In genomic region chr1:228073870-228074545, GRCh38 we compare ENCODE assay signal across 9 cellular contexts. TPM values are rescaled to one million over a fixed set of nuclear protein-coding genes. Genes with fewer than 3 reads are reported as not detected.
DNase-seq lines count a peak whose midpoint lies in the region; ATAC-seq, FAIRE-seq and TF ChIP-seq lines count a peak whose summit lies in the region.
"Had no signal": no experiment of that assay in that cellular context is flagged by ENCODE, and none has a peak within 500 bp of the region (broad histone marks: within the 10 kb centered on the region; RNA-seq: fewer than 3 reads in every experiment).

No MANE protein-coding gene starts in this region.

- H3K27me3 ChIP-seq in bronchial epithelial cell (ENCODE audit: control insufficient read depth, insufficient read depth, low read length): no peaks in the 10 kb centered on the region

- POLR2A ChIA-PET in activated CD4-positive, alpha-beta T cell treated with anti-CD3 and anti-CD28 coated beads for 36 hours (lab: Charles Lee): no interaction called here

- no peak overlapping the region for H3K4me3 ChIP-seq in bronchial epithelial cell (ENCODE audit: low read depth, low read length)
- H3K4me3 ChIP-seq: thoracic aorta had no signal

- H3K9me3 Mint-ChIP-seq in activated CD4-positive, alpha-beta T cell treated with anti-CD3 and anti-CD28 coated beads for 36 hours (ENCODE audit: low read depth): no peaks in the 10 kb centered on the region

- intact Hi-C loops in posterior vena cava (cut with DNase I): no loop called here
- intact Hi-C loops in activated CD4-positive, alpha-beta T cell treated with anti-CD3 and anti-CD28 coated beads for 36 hours (cut with DNase I, micrococcal nuclease): loop anchor here in 1 of 2 experiments (1.0 kb wide), 1 partner anchor 70 kb away; no protein-coding TSS in a partner anchor

- DNase-seq in DMS53 (lab: John Stamatoyannopoulos, UW) (peak; percentile 59), DMS53 treated with DMSO at 0.1 percent for 48 hours (lab: John Stamatoyannopoulos, UW; ENCODE audit: unreplicated experiment) (no peak), NCI-H1436 treated with DMSO at 0.1 percent for 48 hours (lab: John Stamatoyannopoulos, UW) (peak; percentile 34), bronchial epithelial cell (ENCODE audit: low read depth) (no peak), posterior vena cava (ENCODE audit: low spot score) (peak; percentile 75)
- DNase-seq in activated CD4-positive, alpha-beta T cell treated with anti-CD3 and anti-CD28 coated beads for 36 hours: no peak

- no peak overlapping the region for H3K27ac Mint-ChIP-seq in activated CD4-positive, alpha-beta T cell treated with anti-CD3 and anti-CD28 coated beads for 36 hours

- no peak for ATAC-seq in activated CD4-positive, alpha-beta T cell treated with anti-CD3 and anti-CD28 coated beads for 36 hours
- ATAC-seq in HG02885 (IDR thresholded peaks at IDR 0.05; ENCODE audit: poor library complexity, unreplicated experiment) (no peak), GM21367 (IDR thresholded peaks at IDR 0.05; ENCODE audit: unreplicated experiment) (no peak)

- no peaks in the 10 kb centered on the region for H3K27me3 Mint-ChIP-seq in activated CD4-positive, alpha-beta T cell treated with anti-CD3 and anti-CD28 coated beads for 36 hours

- no peak overlapping the region for H3K4me3 Mint-ChIP-seq in activated CD4-positive, alpha-beta T cell treated with anti-CD3 and anti-CD28 coated beads for 36 hours

- no peaks in the 10 kb centered on the region for H3K36me3 ChIP-seq in bronchial epithelial cell (ENCODE audit: control insufficient read depth, insufficient read depth, low read length)
- H3K36me3 ChIP-seq: thoracic aorta had no signal

- TF ChIP-seq CTCF in bronchial epithelial cell (IDR thresholded peaks at IDR 0.05; ENCODE audit: insufficient read depth, low read length, severe bottlenecking): peak; percentile 65

- FAIRE-seq in bronchial epithelial cell (lab: Jason Lieb, UNC): no peak

- CTCF ChIA-PET in activated CD4-positive, alpha-beta T cell treated with anti-CD3 and anti-CD28 coated beads for 36 hours (lab: Charles Lee): interaction anchor here (1.3 kb wide), 1 partner anchor 71 kb away, joined by 4 read pairs; no protein-coding TSS in a partner anchor

- no peaks in the 10 kb centered on the region for H3K36me3 Mint-ChIP-seq in activated CD4-positive, alpha-beta T cell treated with anti-CD3 and anti-CD28 coated beads for 36 hours (ENCODE audit: low read depth)

- peaks cover 4% of the 10 kb centered on the region for H3K4me1 Mint-ChIP-seq in activated CD4-positive, alpha-beta T cell treated with anti-CD3 and anti-CD28 coated beads for 36 hours

RNA-seq across cellular contexts. Expression of gene ARF1, which starts 8.5 kb away (rescaled TPM):
- total RNA-seq in bronchial epithelial cell (240 and 297 TPM in 2 replicates), posterior vena cava (100 to 1,000 TPM; 300 to 342 TPM)
- 100 to 1,000 TPM; 325 to 337 TPM for total RNA-seq in activated CD4-positive, alpha-beta T cell treated with anti-CD3 and anti-CD28 coated beads for 36 hours

RNA-seq across cellular contexts. Expression of gene C1orf35, which starts 29.1 kb away (rescaled TPM):
- total RNA-seq in bronchial epithelial cell: 16.1 and 17.1 TPM in 2 replicates
- 1 to 10 TPM; 7.8 to 8.0 TPM for total RNA-seq in posterior vena cava
- total RNA-seq in activated CD4-positive, alpha-beta T cell treated with anti-CD3 and anti-CD28 coated beads for 36 hours: 10 to 100 TPM; 14.6 to 22.5 TPM

RNA-seq across cellular contexts. Expression of gene MRPL55, which starts 35.1 kb away (rescaled TPM):
- 43.2 and 87.7 TPM in 2 replicates for total RNA-seq in bronchial epithelial cell
- 10 to 100 TPM; 30.0 to 30.9 TPM for total RNA-seq in posterior vena cava
- 10 to 100 TPM; 51.0 to 57.7 TPM for total RNA-seq in activated CD4-positive, alpha-beta T cell treated with anti-CD3 and anti-CD28 coated beads for 36 hours

Comparison
In these comparisons a context has a peak if more than half of its experiments do, and no peak if none do; other contexts are left out.
1. DNase-seq: peak in DMS53 (single experiment), NCI-H1436 treated with DMSO at 0.1 percent for 48 hours (single experiment) and posterior vena cava (single experiment); none in DMS53 treated with DMSO at 0.1 percent for 48 hours (single experiment), bronchial epithelial cell (single experiment) and activated CD4-positive, alpha-beta T cell treated with anti-CD3 and anti-CD28 coated beads for 36 hours (single experiment).